ENCODE assay signal across 25 cellular contexts in genomic region chr22:39624501-39624821, GRCh38. TPM values are rescaled to one million over a fixed set of nuclear protein-coding genes. Genes with fewer than 3 reads are reported as not detected.
A peak's percentile ranks its signal among the peaks of the same experiment; 100 is the strongest.
DNase-seq lines count a peak whose midpoint lies in the region; ATAC-seq, FAIRE-seq and TF ChIP-seq lines count a peak whose summit lies in the region.
"Had no signal": no experiment of that assay in that cellular context is flagged by ENCODE, and none has a peak within 500 bp of the region (broad histone marks: within the 10 kb centered on the region; RNA-seq: fewer than 3 reads in every experiment).

No MANE protein-coding gene starts in this region.

- no peak for TF ChIP-seq CTCF in A549 (IDR thresholded peaks at IDR 0.05)
- TF ChIP-seq CTCF in GM23338 (conservative IDR thresholded peaks at IDR 0.05; ENCODE audit: low read depth in 2 of 2), result no peak
- no peak for TF ChIP-seq CTCF in WERI-Rb-1 (IDR thresholded peaks at IDR 0.05; ENCODE audit: low read depth, low read length)
- no peak for TF ChIP-seq CTCF in hepatocyte (IDR thresholded peaks at IDR 0.05; ENCODE audit: poor library complexity)

- no peak overlapping the region for H3K4me3 Mint-ChIP-seq in GM23338
- H3K4me3 Mint-ChIP-seq: T-cell had no signal

- H4K20me1 ChIP-seq in GM23338 (replicated peaks; ENCODE audit: insufficient read depth) (no peaks in the 10 kb centered on the region), hepatocyte (ENCODE audit: insufficient read depth, poor library complexity, severe bottlenecking) (no peaks in the 10 kb centered on the region)

- H3K9me3 ChIP-seq in A549 (no peaks in the 10 kb centered on the region), WERI-Rb-1 (ENCODE audit: severe bottlenecking) (no peaks in the 10 kb centered on the region), hepatocyte (ENCODE audit: low read depth) (no peaks in the 10 kb centered on the region)
- H3K9me3 ChIP-seq: BE2C, SK-N-SH had no signal

- no peak overlapping the region for H3K4me3 ChIP-seq in A549
- H3K4me3 ChIP-seq in GM23338, result no peak overlapping the region
- H3K4me3 ChIP-seq in WERI-Rb-1 (ENCODE audit: low read depth, low read length), result no peak overlapping the region
- H3K4me3 ChIP-seq in hepatocyte, result no peak overlapping the region

- no peaks in the 10 kb centered on the region for H3K9me2 ChIP-seq in GM23338 (ENCODE audit: insufficient read depth)
- no peaks in the 10 kb centered on the region for H3K9me2 ChIP-seq in hepatocyte (replicated peaks; ENCODE audit: insufficient read depth)
- H3K9me2 ChIP-seq: SK-N-SH had no signal

- H3K4me1 ChIP-seq in A549, result no peaks in the 10 kb centered on the region
- peaks cover 12% of the 10 kb centered on the region for H3K4me1 ChIP-seq in GM23338 (ENCODE audit: insufficient read depth)
- no peaks in the 10 kb centered on the region for H3K4me1 ChIP-seq in hepatocyte (ENCODE audit: insufficient read depth)
- H3K4me1 ChIP-seq: BE2C had no signal

- H3K79me2 ChIP-seq in GM23338 (replicated peaks; ENCODE audit: insufficient read depth), result no peaks in the 10 kb centered on the region
- no peaks in the 10 kb centered on the region for H3K79me2 ChIP-seq in hepatocyte

- H3K36me3 ChIP-seq in GM23338 (ENCODE audit: insufficient read depth) (no peaks in the 10 kb centered on the region), WERI-Rb-1 (no peaks in the 10 kb centered on the region; the same call in 1 of the 2 replicates), hepatocyte (replicated peaks; ENCODE audit: insufficient read depth, low read depth) (no peaks in the 10 kb centered on the region)
- H3K36me3 ChIP-seq: BE2C had no signal

- TF ChIP-seq POLR2A in A549 (IDR thresholded peaks at IDR 0.05; ENCODE audit: low read length), result no peak

- no peak for DNase-seq in A549 (ENCODE audit: low read depth in 1 of 2, low spot score in 1 of 2)
- peak; percentile 56 for DNase-seq in GM23338 (ENCODE audit: low spot score)
- peak; percentile 43 for DNase-seq in WERI-Rb-1
- DNase-seq in hepatocyte (ENCODE audit: low spot score), result peak; percentile 26
- DNase-seq in HPDE6-E6E7 (ENCODE audit: extremely low spot score), result no peak
- DNase-seq in UCSD-AML1 (lab: John Stamatoyannopoulos, UW; ENCODE audit: unreplicated experiment), result no peak
- no peak for DNase-seq in T-helper 1 cell
- no peak for DNase-seq in NCI-H146 treated with DMSO at 0.1 percent for 48 hours (lab: John Stamatoyannopoulos, UW; ENCODE audit: unreplicated experiment)
- DNase-seq: BE2C, COR-L47, KBM-7, MM.1S, NCI-H1048, NCI-H1417 treated with DMSO at 0.1 percent for 48 hours, NCI-H187 treated with DMSO at 0.1 percent for 48 hours, NCI-H2107, NCI-H226, NCI-H774, SHP77 treated with DMSO at 0.1 percent for 48 hours, SK-N-SH, T-cell had no signal

- no peak overlapping the region for H3K4me2 ChIP-seq in A549
- H3K4me2 ChIP-seq in GM23338, result no peak overlapping the region
- no peak overlapping the region for H3K4me2 ChIP-seq in hepatocyte
- H3K4me2 ChIP-seq: SK-N-SH had no signal

- H2AFZ ChIP-seq in GM23338, result peak overlapping the region; percentile 89
- no peak overlapping the region for H2AFZ ChIP-seq in hepatocyte

- H3K27ac ChIP-seq in A549 (no peak overlapping the region), GM23338 (ENCODE audit: low read depth) (no peak overlapping the region), WERI-Rb-1 (no peak overlapping the region), hepatocyte (no peak overlapping the region)

- no peaks in the 10 kb centered on the region for H3K9me3 Mint-ChIP-seq in GM23338
- H3K9me3 Mint-ChIP-seq: T-cell had no signal

- CTCF ChIA-PET in A549 (lab: Yijun Ruan, JAX), result interaction anchor here (0.6 to 1.1 kb wide), 3 partner anchors 9 to 400 kb away, joined by 3 read pairs; no protein-coding TSS in a partner anchor

- TF ChIP-seq EP300 in A549 (IDR thresholded peaks at IDR 0.05), result no peak

- TF ChIP-seq RAD21 in A549 (conservative IDR thresholded peaks at IDR 0.05 in 1 of 2, IDR thresholded peaks at IDR 0.05 in 1 of 2), result no peak

- ATAC-seq in A549 (peak; percentile 9 to 39; a peak in 3 of 6 replicates), GM23338 (no peak)
- ATAC-seq: T-cell had no signal

- H3K4me1 Mint-ChIP-seq in GM23338, result peaks cover 28% of the 10 kb centered on the region

- FAIRE-seq in A549 (lab: Jason Lieb, UNC), result no peak
- FAIRE-seq: G401.6, GM12892 had no signal

- H3K27ac Mint-ChIP-seq in GM23338, result no peak overlapping the region
- H3K27ac Mint-ChIP-seq: T-cell had no signal

- H3K27me3 ChIP-seq in GM23338 (ENCODE audit: insufficient read depth) (no peaks in the 10 kb centered on the region), WERI-Rb-1 (ENCODE audit: insufficient read depth, low read depth, severe bottlenecking) (no peaks in the 10 kb centered on the region), hepatocyte (peaks cover 4% of the 10 kb centered on the region)
- H3K27me3 ChIP-seq: BE2C had no signal

- H3F3A ChIP-seq in GM23338 (replicated peaks; ENCODE audit: low read depth), result no peaks in the 10 kb centered on the region

- POLR2A ChIA-PET in A549 (lab: Yijun Ruan, JAX), result no interaction called here

- H3K36me3 Mint-ChIP-seq in GM23338 (ENCODE audit: low read depth), result no peaks in the 10 kb centered on the region
- H3K36me3 Mint-ChIP-seq: T-cell had no signal

- 50% methylated on average over 7 of the region's 7 CpGs for WGBS in A549 (ENCODE audit: missing lambda C conversion rate)
- WGBS in hepatocyte (ENCODE audit: low lambda C conversion rate, missing lambda C conversion rate), result 59% methylated on average over 7 of the region's 7 CpGs

- peaks cover 3% of the 10 kb centered on the region for H3K27me3 Mint-ChIP-seq in GM23338 (ENCODE audit: insufficient read depth, low read depth, poor library complexity)

TF ChIP-seq in A549, 52 proteins besides CTCF, POLR2A, EP300 and RAD21 (continues in another document):
- TF ChIP-seq MYC (IDR thresholded peaks at IDR 0.05; ENCODE audit: borderline replicate concordance, low read length), result no peak
- no peak for TF ChIP-seq BHLHE40 (IDR thresholded peaks at IDR 0.05; ENCODE audit: low read depth, low read length)
- no peak for TF ChIP-seq FOSB (CRISPR knock-in tag; IDR thresholded peaks at IDR 0.05)
- no peak for TF ChIP-seq ZC3H11A (IDR thresholded peaks at IDR 0.05)
- TF ChIP-seq E2F6 (IDR thresholded peaks at IDR 0.05; ENCODE audit: borderline replicate concordance, low read depth), result no peak
- TF ChIP-seq CBX2 (IDR thresholded peaks at IDR 0.05; ENCODE audit: borderline replicate concordance, low read depth), result no peak
- no peak for TF ChIP-seq ZFP36 (IDR thresholded peaks at IDR 0.05; ENCODE audit: borderline replicate concordance, partially characterized antibody)
- TF ChIP-seq JUNB (IDR thresholded peaks at IDR 0.05), result no peak
- no peak for TF ChIP-seq NR3C1 (IDR thresholded peaks at IDR 0.05)

RNA-seq across cellular contexts. Expression of gene CACNA1I, which starts 53.9 kb away (rescaled TPM):
- polyA plus RNA-seq in A549 (2011; rRNA removed), result 0.03 and 0.07 TPM in 2 replicates
- 0.01 and 0.04 TPM in 2 replicates for polyA plus RNA-seq in A549 (2012; cell fraction: cytosol; rRNA removed)
- polyA plus RNA-seq in A549 (2012; cell fraction: nucleus; rRNA removed), result 0.11 and 0.16 TPM in 2 replicates
- polyA plus RNA-seq in A549 (2017; fragmentation: RNase III; extraction: RNeasy Plus Mini Kit Qiagen cat#74134 plus additional on column Dnase treatment), result 0.12 to 0.17 TPM (median 0.13 TPM) in 3 replicates
- under 0.01 and 0.17 TPM in 2 replicates for polyA minus RNA-seq in A549 (2011; rRNA and poly(A)+ RNA removed)
- 1.7 and 2.4 TPM in 2 replicates for total RNA-seq in GM23338 (2014; rRNA removed; shearing (Covaris generic))
- polyA plus RNA-seq in GM23338 (2016; fragmentation: Nextera tagmentation; extraction: Ambion mirVana), result 0.42 and 0.47 TPM in 2 replicates
- total RNA-seq in hepatocyte, result 0.16 and 0.17 TPM in 2 replicates
- 0.10 and 0.21 TPM in 2 replicates for polyA plus RNA-seq in hepatocyte
- total RNA-seq: Daoy, RPMI7951 had no signal
- polyA plus RNA-seq: SK-N-SH had no signal

Comparison
In these comparisons a context has a peak if more than half of its experiments do, and no peak if none do; other contexts are left out.
1. DNase-seq: peak in GM23338 (single experiment), WERI-Rb-1 (single experiment) and hepatocyte (single experiment); none in A549 (0 of 2), HPDE6-E6E7 (single experiment), UCSD-AML1 (single experiment), T-helper 1 cell (0 of 5) and NCI-H146 treated with DMSO at 0.1 percent for 48 hours (single experiment).